ENCODE assay signal across 9 cellular contexts in the genomic region with DNA sequence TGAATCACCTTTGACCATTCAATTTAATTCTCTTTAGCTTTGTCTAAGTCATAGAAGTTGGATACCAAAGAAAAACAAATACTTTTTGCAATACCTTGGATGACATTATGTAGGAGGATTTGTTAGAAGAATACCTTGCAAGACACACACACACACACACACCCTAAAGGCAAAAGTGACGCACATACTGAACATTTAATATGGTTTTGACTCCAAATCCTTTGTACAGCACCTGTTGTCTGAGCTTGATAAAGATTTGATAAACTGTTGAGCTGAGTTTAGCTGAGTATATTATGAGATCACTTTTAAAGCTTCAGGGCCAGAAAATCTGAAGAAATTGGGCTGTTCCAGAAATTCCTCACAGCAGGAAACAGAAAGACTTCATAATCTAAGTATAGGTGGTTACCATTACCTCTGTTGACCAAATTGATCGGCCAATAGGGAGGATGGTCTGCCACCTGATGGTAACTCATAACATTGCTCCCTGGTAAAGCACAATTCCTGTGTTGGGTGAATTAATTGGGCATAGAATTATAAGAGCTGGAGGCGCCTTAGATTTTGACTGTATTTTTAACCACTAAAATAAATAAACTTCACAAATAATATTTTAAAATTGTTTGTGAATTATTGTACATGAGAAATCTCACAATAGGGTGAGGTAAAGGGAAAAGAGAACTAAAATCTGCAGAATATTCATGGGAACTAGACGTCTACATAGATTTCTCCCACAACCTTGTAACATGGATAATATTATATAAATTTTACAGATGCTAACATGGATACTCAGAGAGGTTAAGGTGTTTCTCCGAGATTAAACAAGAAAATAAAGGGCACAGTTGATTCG. TPM values are rescaled to one million over a fixed set of nuclear protein-coding genes. Genes with fewer than 3 reads are reported as not detected.
A peak's percentile ranks its signal among the peaks of the same experiment; 100 is the strongest.
DNase-seq lines count a peak whose midpoint lies in the region; ATAC-seq and TF ChIP-seq lines count a peak whose summit lies in the region.
"Had no signal": no experiment of that assay in that cellular context is flagged by ENCODE, and none has a peak within 500 bp of the region (broad histone marks: within the 10 kb centered on the region; RNA-seq: fewer than 3 reads in every experiment).

No MANE protein-coding gene starts in this region.

- H3K36me3 ChIP-seq in SU-DHL-6 (ENCODE audit: low read length) (no peaks in the 10 kb centered on the region), esophagus muscularis mucosa (no peaks in the 10 kb centered on the region)

- POLR2A ChIA-PET in activated CD4-positive, alpha-beta T cell treated with anti-CD3 and anti-CD28 coated beads for 36 hours (lab: Charles Lee): no interaction called here

- H3K4me3 Mint-ChIP-seq in activated CD4-positive, alpha-beta T cell treated with anti-CD3 and anti-CD28 coated beads for 36 hours: no peak overlapping the region
- H3K4me3 Mint-ChIP-seq in neural crest cell: no peak overlapping the region
- H3K4me3 Mint-ChIP-seq: stimulated activated naive CD8-positive, alpha-beta T cell treated with anti-CD3 and anti-CD28 coated beads, Interleukin-15, Interleukin-2, amounts not matched to agents 100 ng/mL and 50 ng/mL, for 24 hours had no signal

- H3K9me3 ChIP-seq in SU-DHL-6 (ENCODE audit: insufficient read depth, low read length) (no peaks in the 10 kb centered on the region), esophagus muscularis mucosa (no peaks in the 10 kb centered on the region)

- H2AFZ ChIP-seq in SU-DHL-6 (ENCODE audit: low read depth, low read length, severe bottlenecking): no peak overlapping the region

- no peak overlapping the region for H3K9ac ChIP-seq in SU-DHL-6 (ENCODE audit: low read length)

- CTCF ChIA-PET in activated CD4-positive, alpha-beta T cell treated with anti-CD3 and anti-CD28 coated beads for 36 hours (lab: Charles Lee): interaction anchor here (0.7 to 6.8 kb wide), 17 partner anchors 11 to 598 kb away, joined by 3 to 125 read pairs (median 3); no protein-coding TSS in a partner anchor

- 66% methylated on average over 6 of the region's 6 CpGs for WGBS in esophagus muscularis mucosa

- no peak for TF ChIP-seq POLR2A in esophagus muscularis mucosa (IDR thresholded peaks at IDR 0.05; ENCODE audit: low read depth)

- no peak overlapping the region for H3K4me3 ChIP-seq in SU-DHL-6 (ENCODE audit: insufficient read depth, low read length, poor library complexity, severe bottlenecking)
- H3K4me3 ChIP-seq in esophagus muscularis mucosa: no peak overlapping the region

- H3K27ac ChIP-seq in SU-DHL-6 (ENCODE audit: low read depth, low read length) (no peak overlapping the region), esophagus muscularis mucosa (replicated peaks in 1 of 4) (no peak overlapping the region)

- H3K4me1 ChIP-seq in esophagus muscularis mucosa: peaks cover 0 to 6% (median 4%) of the 10 kb centered on the region in 4 donors

- no peaks in the 10 kb centered on the region for H3K9me3 Mint-ChIP-seq in activated CD4-positive, alpha-beta T cell treated with anti-CD3 and anti-CD28 coated beads for 36 hours (ENCODE audit: low read depth)
- H3K9me3 Mint-ChIP-seq in neural crest cell: no peaks in the 10 kb centered on the region
- H3K9me3 Mint-ChIP-seq: stimulated activated naive CD8-positive, alpha-beta T cell treated with anti-CD3 and anti-CD28 coated beads, Interleukin-15, Interleukin-2, amounts not matched to agents 100 ng/mL and 50 ng/mL, for 24 hours had no signal

- no peaks in the 10 kb centered on the region for H3K79me2 ChIP-seq in SU-DHL-6 (ENCODE audit: insufficient read depth, low read length)

- H3K4me1 Mint-ChIP-seq in activated CD4-positive, alpha-beta T cell treated with anti-CD3 and anti-CD28 coated beads for 36 hours: no peaks in the 10 kb centered on the region
- no peaks in the 10 kb centered on the region for H3K4me1 Mint-ChIP-seq in neural crest cell

- intact Hi-C loops in activated CD4-positive, alpha-beta T cell treated with anti-CD3 and anti-CD28 coated beads for 36 hours (cut with DNase I, micrococcal nuclease): loop anchor here (1.0 to 10.0 kb wide), 4 partner anchors 42 to 477 kb away; a partner anchor contains a TSS
- intact Hi-C loops in esophagus muscularis mucosa (cut with DNase I) (loop anchor here (2.0 to 5.0 kb wide), 2 partner anchors 42 to 79 kb away; a partner anchor contains a TSS), posterior vena cava (cut with DNase I) (loop anchor here (2.0 to 5.0 kb wide), 2 partner anchors 77 to 79 kb away; no protein-coding TSS in a partner anchor)

- no peaks in the 10 kb centered on the region for H3F3A ChIP-seq in SU-DHL-6 (ENCODE audit: insufficient read depth)

- peak; percentile 43 for DNase-seq in activated CD4-positive, alpha-beta T cell treated with anti-CD3 and anti-CD28 coated beads for 36 hours
- no peak for DNase-seq in activated CD4-positive, alpha-beta T cell treated with anti-CD3 and anti-CD28 coated beads for 1 hour
- DNase-seq in HPDE6-E6E7 (ENCODE audit: extremely low spot score) (peak; percentile 74), esophagus muscularis mucosa (ENCODE audit: extremely low spot score) (no peak), neural crest cell (ENCODE audit: low read depth, low spot score) (peak; percentile 7), posterior vena cava (ENCODE audit: low spot score) (no peak)

- peak; percentile 71 for ATAC-seq in activated CD4-positive, alpha-beta T cell treated with anti-CD3 and anti-CD28 coated beads for 36 hours
- ATAC-seq in GM19467 (IDR thresholded peaks at IDR 0.05; ENCODE audit: unreplicated experiment): peak; percentile 84

- no peak overlapping the region for H3K4me2 ChIP-seq in SU-DHL-6 (ENCODE audit: low read depth, low read length, poor library complexity, severe bottlenecking)

- no peaks in the 10 kb centered on the region for H3K36me3 Mint-ChIP-seq in activated CD4-positive, alpha-beta T cell treated with anti-CD3 and anti-CD28 coated beads for 36 hours (ENCODE audit: low read depth)
- H3K36me3 Mint-ChIP-seq in neural crest cell (ENCODE audit: low read depth): no peaks in the 10 kb centered on the region

- peaks cover 3% of the 10 kb centered on the region for H3K27me3 Mint-ChIP-seq in activated CD4-positive, alpha-beta T cell treated with anti-CD3 and anti-CD28 coated beads for 36 hours
- peaks cover 21% of the 10 kb centered on the region for H3K27me3 Mint-ChIP-seq in neural crest cell (ENCODE audit: low read depth)
- H3K27me3 Mint-ChIP-seq: stimulated activated naive CD8-positive, alpha-beta T cell treated with anti-CD3 and anti-CD28 coated beads, Interleukin-15, Interleukin-2, amounts not matched to agents 100 ng/mL and 50 ng/mL, for 24 hours had no signal

- TF ChIP-seq EP300 in esophagus muscularis mucosa (IDR thresholded peaks at IDR 0.05): no peak

- no peak overlapping the region for H3K27ac Mint-ChIP-seq in activated CD4-positive, alpha-beta T cell treated with anti-CD3 and anti-CD28 coated beads for 36 hours
- H3K27ac Mint-ChIP-seq in neural crest cell (ENCODE audit: unreplicated experiment): no peak overlapping the region
- H3K27ac Mint-ChIP-seq: stimulated activated naive CD8-positive, alpha-beta T cell treated with anti-CD3 and anti-CD28 coated beads, Interleukin-15, Interleukin-2, amounts not matched to agents 100 ng/mL and 50 ng/mL, for 24 hours had no signal

- H3K9me2 ChIP-seq in SU-DHL-6 (replicated peaks; ENCODE audit: insufficient read depth, low read length): no peaks in the 10 kb centered on the region

- TF ChIP-seq CTCF in SU-DHL-6 (IDR thresholded peaks at IDR 0.05; ENCODE audit: insufficient read depth, low read length, poor library complexity, severe bottlenecking) (peak; percentile 54), esophagus muscularis mucosa (IDR thresholded peaks at IDR 0.05) (peak; percentile 31 to 49 (median 41)), neural crest cell (conservative IDR thresholded peaks at IDR 0.05) (peak; percentile 72)

- no peaks in the 10 kb centered on the region for H4K20me1 ChIP-seq in SU-DHL-6 (ENCODE audit: low read depth, low read length)

- H3K27me3 ChIP-seq in SU-DHL-6 (ENCODE audit: low read length) (no peaks in the 10 kb centered on the region), esophagus muscularis mucosa (no peaks in the 10 kb centered on the region)

RNA-seq across cellular contexts. Expression of a gene that starts 21.9 kb away (rescaled TPM):
- 10 to 100 TPM; 38.3 to 65.4 TPM for total RNA-seq in activated CD4-positive, alpha-beta T cell treated with anti-CD3 and anti-CD28 coated beads for 36 hours
- 1 to 10 TPM; 6.6 to 8.6 (median 7.4) TPM for total RNA-seq in esophagus muscularis mucosa
- total RNA-seq in neural crest cell: 30.8 and 32.2 TPM in 2 replicates
- total RNA-seq in posterior vena cava: 10 to 100 TPM in 1 of 2 donors, 1 to 10 TPM in 1; 9.2 to 10.9 TPM

RNA-seq across cellular contexts. Expression of a gene that starts 42.3 kb away (rescaled TPM):
- 10 to 100 TPM; 15.9 to 25.1 TPM for total RNA-seq in activated CD4-positive, alpha-beta T cell treated with anti-CD3 and anti-CD28 coated beads for 36 hours
- total RNA-seq in esophagus muscularis mucosa (10 to 100 TPM in 2 of 4 donors, 1 to 10 TPM in 2; 7.9 to 11.9 (median 10.0) TPM), neural crest cell (14.1 and 15.2 TPM in 2 replicates), posterior vena cava (10 to 100 TPM; 18.4 to 23.7 TPM)

Comparison
In these comparisons a context has a peak if more than half of its experiments do, and no peak if none do; other contexts are left out.
1. DNase-seq: peak in activated CD4-positive, alpha-beta T cell treated with anti-CD3 and anti-CD28 coated beads for 36 hours (single experiment), HPDE6-E6E7 (single experiment) and neural crest cell (single experiment); none in activated CD4-positive, alpha-beta T cell treated with anti-CD3 and anti-CD28 coated beads for 1 hour (single experiment), esophagus muscularis mucosa (single experiment) and posterior vena cava (single experiment).
2. Peak in every context shown above with its lines, with median percentiles within 50 percentile points of each other: CTCF ChIP-seq.